ENCODE assay signal across 1 cellular context in the genomic region with DNA sequence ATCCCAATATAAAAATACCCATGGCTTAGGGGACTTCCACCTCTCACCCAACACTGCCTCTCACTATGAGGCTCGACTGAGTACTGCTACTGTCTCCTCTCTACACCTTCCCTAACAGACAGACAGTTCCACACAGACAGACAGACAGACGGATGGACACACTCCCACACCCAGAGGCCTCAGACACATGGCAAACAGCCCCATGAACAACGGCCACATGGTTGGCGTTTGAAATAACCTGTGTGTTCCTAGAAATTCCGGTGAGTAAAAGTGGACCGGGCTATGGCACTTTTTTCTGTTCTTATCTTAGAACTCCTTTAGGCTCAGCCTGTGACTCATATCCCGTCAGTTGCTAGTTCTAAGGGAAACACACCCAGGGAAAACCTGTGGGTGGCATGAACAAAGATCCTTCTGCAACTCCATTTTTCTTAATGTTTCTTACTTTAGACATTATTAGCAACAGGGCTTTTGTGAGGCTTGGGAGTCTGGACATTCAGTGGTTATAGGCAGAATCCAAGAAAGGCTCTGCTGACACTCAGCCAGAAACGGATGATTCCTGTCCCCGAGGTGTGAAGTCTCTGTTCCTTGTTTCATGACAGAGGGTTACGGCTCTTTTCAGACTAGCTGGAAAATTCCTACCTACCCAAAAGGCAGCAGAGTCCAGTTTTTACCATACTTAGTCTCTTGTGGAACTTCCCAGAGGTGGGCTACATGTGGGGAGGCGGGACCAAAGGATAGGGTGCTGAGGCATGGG.
TF ChIP-seq lines count a peak whose summit lies in the region.

No MANE protein-coding gene starts in this region.

TF ChIP-seq in K562, 482 proteins besides CTCF, POLR2A, EP300 and RAD21 (continued from another document and continues in another):
- TF ChIP-seq ZNF395 (CRISPR knock-in tag; IDR thresholded peaks at IDR 0.05), result peak; percentile 98
- TF ChIP-seq JUND (IDR thresholded peaks at IDR 0.05; ENCODE audit: borderline replicate concordance, low read depth, low read length), result peak; percentile 98
- TF ChIP-seq JUND (tag; IDR thresholded peaks at IDR 0.05; ENCODE audit: borderline replicate concordance, low read depth, low read length), result peak; percentile 94; the same call in 2 of the 3 replicates
- TF ChIP-seq CHD2 (IDR thresholded peaks at IDR 0.05; ENCODE audit: low read depth, low read length), result no peak
- TF ChIP-seq, protein P1, sequence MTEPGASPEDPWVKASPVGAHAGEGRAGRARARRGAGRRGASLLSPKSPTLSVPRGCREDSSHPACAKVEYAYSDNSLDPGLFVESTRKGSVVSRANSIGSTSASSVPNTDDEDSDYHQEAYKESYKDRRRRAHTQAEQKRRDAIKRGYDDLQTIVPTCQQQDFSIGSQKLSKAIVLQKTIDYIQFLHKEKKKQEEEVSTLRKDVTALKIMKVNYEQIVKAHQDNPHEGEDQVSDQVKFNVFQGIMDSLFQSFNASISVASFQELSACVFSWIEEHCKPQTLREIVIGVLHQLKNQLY (CRISPR knock-in tag; conservative IDR thresholded peaks at IDR 0.05), result no peak
- TF ChIP-seq KLF6 (CRISPR knock-in tag; IDR thresholded peaks at IDR 0.05; ENCODE audit: borderline replicate concordance), result peak; percentile 74; the same call in 1 of the 2 replicates
- TF ChIP-seq TRIM25 (IDR thresholded peaks at IDR 0.05; ENCODE audit: borderline replicate concordance), result no peak
- TF ChIP-seq ZNF24 (IDR thresholded peaks at IDR 0.05), result peak; percentile 57
- no peak for TF ChIP-seq RFX7 (CRISPR knock-in tag; IDR thresholded peaks at IDR 0.05)
- TF ChIP-seq, protein P2, sequence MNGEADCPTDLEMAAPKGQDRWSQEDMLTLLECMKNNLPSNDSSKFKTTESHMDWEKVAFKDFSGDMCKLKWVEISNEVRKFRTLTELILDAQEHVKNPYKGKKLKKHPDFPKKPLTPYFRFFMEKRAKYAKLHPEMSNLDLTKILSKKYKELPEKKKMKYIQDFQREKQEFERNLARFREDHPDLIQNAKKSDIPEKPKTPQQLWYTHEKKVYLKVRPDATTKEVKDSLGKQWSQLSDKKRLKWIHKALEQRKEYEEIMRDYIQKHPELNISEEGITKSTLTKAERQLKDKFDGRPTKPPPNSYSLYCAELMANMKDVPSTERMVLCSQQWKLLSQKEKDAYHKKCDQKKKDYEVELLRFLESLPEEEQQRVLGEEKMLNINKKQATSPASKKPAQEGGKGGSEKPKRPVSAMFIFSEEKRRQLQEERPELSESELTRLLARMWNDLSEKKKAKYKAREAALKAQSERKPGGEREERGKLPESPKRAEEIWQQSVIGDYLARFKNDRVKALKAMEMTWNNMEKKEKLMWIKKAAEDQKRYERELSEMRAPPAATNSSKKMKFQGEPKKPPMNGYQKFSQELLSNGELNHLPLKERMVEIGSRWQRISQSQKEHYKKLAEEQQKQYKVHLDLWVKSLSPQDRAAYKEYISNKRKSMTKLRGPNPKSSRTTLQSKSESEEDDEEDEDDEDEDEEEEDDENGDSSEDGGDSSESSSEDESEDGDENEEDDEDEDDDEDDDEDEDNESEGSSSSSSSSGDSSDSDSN (IDR thresholded peaks at IDR 0.05; ENCODE audit: borderline replicate concordance in 1 of 2, low read depth in 2 of 2, low read length in 2 of 2), result peak in 1 of 2 experiments; percentile 65; a peak in 1 of 4 replicates
- peak; percentile 61; the same call in 1 of the 2 replicates for TF ChIP-seq FOXJ2 (tag; IDR thresholded peaks at IDR 0.05)
- peak; percentile 70; the same call in 1 of the 2 replicates for TF ChIP-seq BCOR (IDR thresholded peaks at IDR 0.05)
- TF ChIP-seq SAP30 (IDR thresholded peaks at IDR 0.05; ENCODE audit: borderline replicate concordance, insufficient read depth, low read depth, low read length, poor library complexity, severe bottlenecking), result no peak
- TF ChIP-seq TFE3 (CRISPR knock-in tag; IDR thresholded peaks at IDR 0.05), result no peak
- TF ChIP-seq SMARCA4 (IDR thresholded peaks at IDR 0.05), result peak; percentile 98
- TF ChIP-seq YBX1 (IDR thresholded peaks at IDR 0.05), result no peak
- TF ChIP-seq ZNF696 (CRISPR knock-in tag; conservative IDR thresholded peaks at IDR 0.05), result no peak
- peak; percentile 71 to 88 for TF ChIP-seq ARNT (IDR thresholded peaks at IDR 0.05)
- TF ChIP-seq, protein P3, sequence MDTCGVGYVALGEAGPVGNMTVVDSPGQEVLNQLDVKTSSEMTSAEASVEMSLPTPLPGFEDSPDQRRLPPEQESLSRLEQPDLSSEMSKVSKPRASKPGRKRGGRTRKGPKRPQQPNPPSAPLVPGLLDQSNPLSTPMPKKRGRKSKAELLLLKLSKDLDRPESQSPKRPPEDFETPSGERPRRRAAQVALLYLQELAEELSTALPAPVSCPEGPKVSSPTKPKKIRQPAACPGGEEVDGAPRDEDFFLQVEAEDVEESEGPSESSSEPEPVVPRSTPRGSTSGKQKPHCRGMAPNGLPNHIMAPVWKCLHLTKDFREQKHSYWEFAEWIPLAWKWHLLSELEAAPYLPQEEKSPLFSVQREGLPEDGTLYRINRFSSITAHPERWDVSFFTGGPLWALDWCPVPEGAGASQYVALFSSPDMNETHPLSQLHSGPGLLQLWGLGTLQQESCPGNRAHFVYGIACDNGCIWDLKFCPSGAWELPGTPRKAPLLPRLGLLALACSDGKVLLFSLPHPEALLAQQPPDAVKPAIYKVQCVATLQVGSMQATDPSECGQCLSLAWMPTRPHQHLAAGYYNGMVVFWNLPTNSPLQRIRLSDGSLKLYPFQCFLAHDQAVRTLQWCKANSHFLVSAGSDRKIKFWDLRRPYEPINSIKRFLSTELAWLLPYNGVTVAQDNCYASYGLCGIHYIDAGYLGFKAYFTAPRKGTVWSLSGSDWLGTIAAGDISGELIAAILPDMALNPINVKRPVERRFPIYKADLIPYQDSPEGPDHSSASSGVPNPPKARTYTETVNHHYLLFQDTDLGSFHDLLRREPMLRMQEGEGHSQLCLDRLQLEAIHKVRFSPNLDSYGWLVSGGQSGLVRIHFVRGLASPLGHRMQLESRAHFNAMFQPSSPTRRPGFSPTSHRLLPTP (IDR thresholded peaks at IDR 0.05; ENCODE audit: borderline replicate concordance, extremely low read depth, insufficient read length), result no peak
- TF ChIP-seq ZNF140 (CRISPR knock-in tag; IDR thresholded peaks at IDR 0.05), result no peak
- TF ChIP-seq HMGXB4 (CRISPR knock-in tag; IDR thresholded peaks at IDR 0.05), result 0 out of 2 replicates have a peak, but pooled peaks have one; percentile 51
- peak; percentile 85; the same call in 1 of the 2 replicates for TF ChIP-seq ZBTB2 (IDR thresholded peaks at IDR 0.05)
- no peak for TF ChIP-seq ZNF436 (CRISPR knock-in tag; IDR thresholded peaks at IDR 0.05)
- TF ChIP-seq ZNF384 (IDR thresholded peaks at IDR 0.05; ENCODE audit: low read depth, low read length), result peak; percentile 93
- no peak; the same call in 1 of the 2 replicates for TF ChIP-seq SP1 (CRISPR knock-in tag; IDR thresholded peaks at IDR 0.05)
- TF ChIP-seq BRCA1 (IDR thresholded peaks at IDR 0.05), result no peak
- TF ChIP-seq BRCA1 (CRISPR knock-in tag; IDR thresholded peaks at IDR 0.05), result no peak
- no peak for TF ChIP-seq ZNF174 (CRISPR knock-in tag; IDR thresholded peaks at IDR 0.05)
- no peak for TF ChIP-seq KAT7 (CRISPR knock-in tag; IDR thresholded peaks at IDR 0.05; ENCODE audit: borderline replicate concordance)
- TF ChIP-seq GTF2B (IDR thresholded peaks at IDR 0.05; ENCODE audit: extremely low read depth, insufficient read length), result no peak
- peak; percentile 97 for TF ChIP-seq ZNF584 (CRISPR knock-in tag; IDR thresholded peaks at IDR 0.05; ENCODE audit: low read depth)
- peak; percentile 93 for TF ChIP-seq GATAD2A (IDR thresholded peaks at IDR 0.05)
- TF ChIP-seq TGIF2 (CRISPR knock-in tag; IDR thresholded peaks at IDR 0.05), result no peak
- no peak for TF ChIP-seq XRCC3 (IDR thresholded peaks at IDR 0.05)
- no peak for TF ChIP-seq PHF20 (IDR thresholded peaks at IDR 0.05; ENCODE audit: partially characterized antibody)
- TF ChIP-seq ZNF507 (tag; conservative IDR thresholded peaks at IDR 0.05), result no peak
- no peak for TF ChIP-seq ZNF518B (CRISPR knock-in tag; IDR thresholded peaks at IDR 0.05)
- 0 out of 2 replicates have a peak, but pooled peaks have one; percentile 71 for TF ChIP-seq FOXK1 (CRISPR knock-in tag; IDR thresholded peaks at IDR 0.05; ENCODE audit: borderline replicate concordance)
- no peak for TF ChIP-seq NFYB (IDR thresholded peaks at IDR 0.05; ENCODE audit: extremely low read depth, insufficient read length)
- TF ChIP-seq ZNF143 (CRISPR knock-in tag; IDR thresholded peaks at IDR 0.05), result no peak
